Comparison of ENCODE assay signal across 9 cellular contexts in genomic region chr1:206923009-206923960, GRCh38. TPM values are rescaled to one million over a fixed set of nuclear protein-coding genes. Genes with fewer than 3 reads are reported as not detected.
DNase-seq lines count a peak whose midpoint lies in the region; ATAC-seq and TF ChIP-seq lines count a peak whose summit lies in the region.
"Had no signal": no experiment of that assay in that cellular context is flagged by ENCODE, and none has a peak within 500 bp of the region (broad histone marks: within the 10 kb centered on the region; RNA-seq: fewer than 3 reads in every experiment).

No MANE protein-coding gene starts in this region.

- no peaks in the 10 kb centered on the region for H3K9me3 Mint-ChIP-seq in natural killer cell

- no peaks in the 10 kb centered on the region for H4K20me1 ChIP-seq in BLaER1 treated with 17β-estradiol and CSF1 and Interleukin-3, amounts not matched to agents 10 nM and 100 nM

- peak; percentile 58 for DNase-seq in activated T-cell treated with anti-CD3 and anti-CD28 coated beads for 1 hour (ENCODE audit: low read depth)
- peak; percentile 60 for DNase-seq in natural killer cell
- no peak for DNase-seq in islet precursor cell
- DNase-seq in anterior cingulate cortex (lab: John Stamatoyannopoulos, UW): no peak
- no peak for DNase-seq in G401 (ENCODE audit: low spot score)

- peaks cover 0 to 12% (median 0%) of the 10 kb centered on the region in 11 experiments; a peak in 2 of 22 replicates for H3K36me3 ChIP-seq in BLaER1 treated with 17β-estradiol and CSF1 and Interleukin-3, amounts not matched to agents 10 nM and 100 nM

- H3K27me3 Mint-ChIP-seq in natural killer cell (ENCODE audit: low read depth in 2 of 2): no peaks in the 10 kb centered on the region

- H3K4me2 ChIP-seq in BLaER1 treated with 17β-estradiol and CSF1 and Interleukin-3, amounts not matched to agents 10 nM and 100 nM: peak overlapping the region; percentile 83 to 97 (median 92)

- in situ Hi-C loops in G401 (cut with HindIII; ENCODE audit: low sequenced_read_pairs): no loop called here

- peak overlapping the region; percentile 89 to 98 (median 95) for H3K27ac ChIP-seq in BLaER1 treated with 17β-estradiol and CSF1 and Interleukin-3, amounts not matched to agents 10 nM and 100 nM

- H3K4me3 ChIP-seq in BLaER1 treated with 17β-estradiol and CSF1 and Interleukin-3, amounts not matched to agents 10 nM and 100 nM: peak overlapping the region in 8 of 10 experiments; percentile 18 to 66 (median 54); a peak in 11 of 20 replicates

- peaks cover under 1% of the 10 kb centered on the region for H3K36me3 Mint-ChIP-seq in natural killer cell

- H3K4me3 Mint-ChIP-seq in natural killer cell: no peak overlapping the region

- H3K4me1 Mint-ChIP-seq in natural killer cell: peaks cover 9 to 18% of the 10 kb centered on the region in 2 donors

- ATAC-seq in GM19455 (IDR thresholded peaks at IDR 0.05; ENCODE audit: unreplicated experiment) (peak; percentile 57), HG03571 (IDR thresholded peaks at IDR 0.05; ENCODE audit: unreplicated experiment) (peak; percentile 47), natural killer cell (peak; percentile 37 to 77 (median 54))

- H3K9me3 ChIP-seq in BLaER1 treated with 17β-estradiol and CSF1 and Interleukin-3, amounts not matched to agents 10 nM and 100 nM (replicated peaks in 1 of 11): no peaks in the 10 kb centered on the region; a peak in 2 of 22 replicates

- no peak overlapping the region for H3K27ac Mint-ChIP-seq in natural killer cell

- H3K9ac ChIP-seq in BLaER1 treated with 17β-estradiol and CSF1 and Interleukin-3, amounts not matched to agents 10 nM and 100 nM: peak overlapping the region; percentile 77 to 89 (median 82); a peak in 21 of 22 replicates

- peaks cover 73 to 100% (median 88%) of the 10 kb centered on the region in 10 experiments for H3K4me1 ChIP-seq in BLaER1 treated with 17β-estradiol and CSF1 and Interleukin-3, amounts not matched to agents 10 nM and 100 nM

- intact Hi-C loops in natural killer cell (cut with micrococcal nuclease): loop anchor here (5.0 to 10.0 kb wide), 3 partner anchors 211 to 402 kb away; partner anchors contain the start of gene CD55

- no peaks in the 10 kb centered on the region for H3K27me3 ChIP-seq in BLaER1 treated with 17β-estradiol and CSF1 and Interleukin-3, amounts not matched to agents 10 nM and 100 nM

- no peak for TF ChIP-seq CTCF in natural killer cell (IDR thresholded peaks at IDR 0.05)

RNA-seq across cellular contexts. Expression of gene FCMR, which starts 1.5 kb away (rescaled TPM):
- 100 to 1,000 TPM; 157 to 178 (median 177) TPM for total RNA-seq in natural killer cell
- not detected in 2 replicates for total RNA-seq in G401 (2014; rRNA removed; shearing (Covaris generic))

RNA-seq across cellular contexts. Expression of gene PIGR, which starts 23.0 kb away (rescaled TPM):
- under 1 TPM in 1 of 3 donors, not detected in 2; 0.38 TPM for total RNA-seq in natural killer cell
- not detected in 2 replicates for total RNA-seq in G401 (2014; rRNA removed; shearing (Covaris generic))

RNA-seq across cellular contexts. Expression of gene IL24, which starts 26.0 kb away (rescaled TPM):
- not detected for total RNA-seq in natural killer cell
- not detected in 2 replicates for total RNA-seq in G401 (2014; rRNA removed; shearing (Covaris generic))
- total RNA-seq: renal cortical epithelial cell had no signal

RNA-seq across cellular contexts. Expression of gene FCAMR, which starts 47.0 kb away (rescaled TPM):
- total RNA-seq in natural killer cell: not detected
- not detected in 2 replicates for total RNA-seq in G401 (2014; rRNA removed; shearing (Covaris generic))

RNA-seq across cellular contexts. Expression of gene IL20, which starts 57.9 kb away (rescaled TPM):
- total RNA-seq in natural killer cell: not detected
- not detected in 2 replicates for total RNA-seq in G401 (2014; rRNA removed; shearing (Covaris generic))
- total RNA-seq: renal cortical epithelial cell had no signal

Comparison
In these comparisons a context has a peak if more than half of its experiments do, and no peak if none do; other contexts are left out.
1. DNase-seq: peak in activated T-cell treated with anti-CD3 and anti-CD28 coated beads for 1 hour (single experiment) and natural killer cell (single experiment); none in islet precursor cell (single experiment), anterior cingulate cortex (0 of 58) and G401 (single experiment).
2. RNA of gene FCMR, which starts 1.5 kb away (total RNA-seq): 157 to 178 TPM in natural killer cell; not detected in G401; every median in the first group is over 100 times any median in the second.
3. Peak in every context shown above with its lines, with median percentiles within 50 percentile points of each other: ATAC-seq.